ENCODE assay signal across 8 cellular contexts in genomic region chr9:134065720-134066419, GRCh38. TPM values are rescaled to one million over a fixed set of nuclear protein-coding genes. Genes with fewer than 3 reads are reported as not detected.
DNase-seq lines count a peak whose midpoint lies in the region; ATAC-seq and TF ChIP-seq lines count a peak whose summit lies in the region.

No MANE protein-coding gene starts in this region.

- no peak overlapping the region for H3K4ac ChIP-seq in mesenchymal stem cell (ENCODE audit: low read depth in 1 of 2, low read length in 2 of 2)

- peak overlapping the region; percentile 88 for H3K4me3 ChIP-seq in GM08714 (ENCODE audit: low read length)
- H3K4me3 ChIP-seq in choroid plexus epithelial cell (ENCODE audit: low read depth, low read length) = peak overlapping the region; percentile 74
- H3K4me3 ChIP-seq in mesenchymal stem cell (ENCODE audit: insufficient read depth in 1 of 2, low read depth in 1 of 2, low read length in 2 of 2) = peak overlapping the region; percentile 42 to 90

- no peak overlapping the region for H2BK15ac ChIP-seq in mesenchymal stem cell (ENCODE audit: low read depth, poor library complexity, severe bottlenecking)

- peak overlapping the region in 1 of 2 experiments; percentile 83 for H3K23ac ChIP-seq in mesenchymal stem cell (ENCODE audit: low read length in 2 of 2)

- H3K27ac ChIP-seq in mesenchymal stem cell (ENCODE audit: low read length, poor library complexity, severe bottlenecking) = peak overlapping the region; percentile 53

- H3K9ac ChIP-seq in mesenchymal stem cell (ENCODE audit: low read length) = peak overlapping the region; percentile 93

- POLR2A ChIA-PET in WTC11 (lab: Charles Lee) = interaction anchor here (1.4 to 1.5 kb wide), 2 partner anchors 40 to 70 kb away, joined by 3 to 4 read pairs; partner anchors contain the start of genes BRD3OS and WDR5

- no peak overlapping the region for H4K8ac ChIP-seq in mesenchymal stem cell (ENCODE audit: low read length)

- no peaks in the 10 kb centered on the region for H3K9me3 ChIP-seq in mesenchymal stem cell (ENCODE audit: control insufficient read depth, low read length)

- H3K9me3 Mint-ChIP-seq in WTC11 = peaks cover 3% of the 10 kb centered on the region

- no peak overlapping the region for H2BK120ac ChIP-seq in mesenchymal stem cell (ENCODE audit: low read depth, low read length)

- peaks cover 18 to 19% of the 10 kb centered on the region in 2 experiments for H3K27me3 ChIP-seq in mesenchymal stem cell (ENCODE audit: control insufficient read depth in 1 of 2, insufficient read depth in 1 of 2, low read length in 2 of 2)

- WGBS in mesenchymal stem cell = 23% methylated on average over 23 of the region's 23 CpGs

- no peak overlapping the region for H2AK5ac ChIP-seq in mesenchymal stem cell (ENCODE audit: low read length, severe bottlenecking)

- H3K27ac Mint-ChIP-seq in WTC11 = peak overlapping the region; percentile 76

- peaks cover 12% of the 10 kb centered on the region for H3K79me1 ChIP-seq in mesenchymal stem cell (replicated peaks; ENCODE audit: low read length, poor library complexity, severe bottlenecking)

- peak overlapping the region in 1 of 2 experiments; percentile 95 for H3K14ac ChIP-seq in mesenchymal stem cell (ENCODE audit: low read length in 2 of 2)

- H4K91ac ChIP-seq in mesenchymal stem cell (ENCODE audit: low read length) = no peak overlapping the region

- H2AFZ ChIP-seq in mesenchymal stem cell (ENCODE audit: low read depth, low read length) = no peak overlapping the region

- no peak for TF ChIP-seq CTCF in WTC11 (IDR thresholded peaks at IDR 0.05)
- TF ChIP-seq CTCF in choroid plexus epithelial cell (conservative IDR thresholded peaks at IDR 0.05; ENCODE audit: low read depth, low read length) = no peak

- DNase-seq in HuH-7 (ENCODE audit: low spot score) = peak; percentile 82
- no peak for DNase-seq in WTC11 (ENCODE audit: low spot score)
- peak; percentile 74 for DNase-seq in choroid plexus epithelial cell (ENCODE audit: low read depth)
- DNase-seq in mesenchymal stem cell = peak; percentile 81
- peak; percentile 54 for DNase-seq in stimulated activated CD8-positive, alpha-beta memory T cell treated with anti-CD3 and anti-CD28 coated beads, Interleukin-4, amount 100 ng/mL, for 24 hours (ENCODE audit: low read depth)
- no peak for DNase-seq in NCI-H128 (lab: John Stamatoyannopoulos, UW; ENCODE audit: unreplicated experiment)

- CTCF ChIA-PET in WTC11 (lab: Charles Lee) = interaction anchor here (1.0 to 1.4 kb wide), 2 partner anchors 65 to 98 kb away, joined by 3 read pairs; no protein-coding TSS in a partner anchor

- H3K18ac ChIP-seq in mesenchymal stem cell (ENCODE audit: low read depth in 1 of 2, low read length in 2 of 2) = peak overlapping the region; percentile 12 to 44

- H3K4me1 Mint-ChIP-seq in WTC11 = peaks cover 34% of the 10 kb centered on the region

- peaks cover 0 to 32% of the 10 kb centered on the region in 2 experiments for H3K36me3 ChIP-seq in mesenchymal stem cell (ENCODE audit: control insufficient read depth in 1 of 2, insufficient read depth in 2 of 2, low read depth in 1 of 2, low read length in 2 of 2)

- ATAC-seq in WTC11 (no peak), HG03139 (IDR thresholded peaks at IDR 0.05; ENCODE audit: unreplicated experiment) (no peak)

- no peaks in the 10 kb centered on the region for H3K36me3 Mint-ChIP-seq in WTC11

- no peak overlapping the region for H2BK12ac ChIP-seq in mesenchymal stem cell (ENCODE audit: low read length in 2 of 2)

- H3K4me2 ChIP-seq in mesenchymal stem cell (ENCODE audit: low read length, poor library complexity, severe bottlenecking) = peak overlapping the region; percentile 88

- H3K27me3 Mint-ChIP-seq in WTC11 (ENCODE audit: low read depth) = peaks cover 22% of the 10 kb centered on the region

- H3K4me3 Mint-ChIP-seq in WTC11 = peak overlapping the region; percentile 85

- H3K4me1 ChIP-seq in mesenchymal stem cell (ENCODE audit: control insufficient read depth, insufficient read depth, low read depth, low read length) = peaks cover 38% of the 10 kb centered on the region

- H2BK5ac ChIP-seq in mesenchymal stem cell (ENCODE audit: low read depth, low read length, poor library complexity, severe bottlenecking) = no peak overlapping the region

TF ChIP-seq in WTC11, 78 proteins besides CTCF, POLR2A, EP300 and RAD21:
- TF ChIP-seq ZNF138 (CRISPR knock-in tag; conservative IDR thresholded peaks at IDR 0.05) (no peak), GRHL2 (CRISPR knock-in tag; IDR thresholded peaks at IDR 0.05; ENCODE audit: insufficient replicate concordance, severe bottlenecking) (no peak), CREB1 (CRISPR knock-in tag; IDR thresholded peaks at IDR 0.05) (no peak)

RNA-seq across cellular contexts. Expression of gene BRD3, which starts 2.0 kb away (rescaled TPM):
- 100 to 108 TPM (median 105 TPM) in 3 replicates for total RNA-seq in WTC11 (2021)
- 15.9 TPM for polyA plus RNA-seq in mesenchymal stem cell (2013, experiment 1 of 2)
- 15.0 TPM for polyA plus RNA-seq in mesenchymal stem cell (2013, experiment 2 of 2)

RNA-seq across cellular contexts. Expression of gene BRD3OS, which starts 40.6 kb away (rescaled TPM):
- 16.2 to 16.9 TPM (median 16.6 TPM) in 3 replicates for total RNA-seq in WTC11 (2021)
- polyA plus RNA-seq in mesenchymal stem cell (2013, experiment 1 of 2) = 23.6 TPM
- 26.5 TPM for polyA plus RNA-seq in mesenchymal stem cell (2013, experiment 2 of 2)

Comparison
In these comparisons a context has a peak if more than half of its experiments do, and no peak if none do; other contexts are left out.
1. DNase-seq: peak in HuH-7 (single experiment), choroid plexus epithelial cell (single experiment), mesenchymal stem cell (single experiment) and stimulated activated CD8-positive, alpha-beta memory T cell treated with anti-CD3 and anti-CD28 coated beads, Interleukin-4, amount 100 ng/mL, for 24 hours (single experiment); none in WTC11 (single experiment) and NCI-H128 (single experiment).
2. Peak in every context shown above with its lines, with median percentiles within 50 percentile points of each other: H3K4me3 ChIP-seq.